ENCODE assay signal across 8 cellular contexts in the genomic region with DNA sequence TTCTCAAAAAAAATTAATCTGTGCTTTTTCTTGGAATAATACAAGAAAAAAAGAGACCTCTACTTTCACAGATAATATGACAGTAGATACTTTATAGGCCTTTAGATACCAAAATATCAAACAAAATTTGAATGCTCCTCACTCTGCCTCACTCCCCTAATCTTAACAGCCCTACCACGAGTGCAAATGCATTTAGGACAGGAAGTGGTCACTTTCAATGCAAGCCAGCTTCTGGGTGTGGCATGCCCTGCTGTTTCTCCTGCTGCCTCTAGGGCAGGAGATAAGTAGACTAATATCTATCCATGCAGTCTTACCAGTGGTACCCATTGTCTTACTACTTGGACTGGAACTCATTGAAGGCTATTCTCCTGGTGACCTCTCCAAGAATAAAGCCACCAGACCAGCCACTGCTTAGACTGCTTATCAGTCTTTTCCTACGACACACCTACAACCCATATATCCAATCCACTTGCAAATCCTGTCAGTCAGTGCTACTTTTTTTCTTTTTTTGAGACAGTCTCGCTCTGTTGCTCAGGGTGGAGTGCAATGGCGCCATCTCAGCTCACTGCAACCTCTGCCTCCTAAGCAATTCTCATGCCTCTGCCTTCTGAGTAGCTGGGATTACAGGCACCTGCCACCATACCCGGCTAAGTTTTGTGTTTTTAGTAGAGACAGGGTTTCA. TPM values are rescaled to one million over a fixed set of nuclear protein-coding genes. Genes with fewer than 3 reads are reported as not detected.
DNase-seq lines count a peak whose midpoint lies in the region; ATAC-seq and TF ChIP-seq lines count a peak whose summit lies in the region.

No MANE protein-coding gene starts in this region.

- 61 to 67% methylated on average over 5 of the region's 5 CpGs for WGBS in GM23248 (ENCODE audit: low coverage in 1 of 2, low lambda C conversion rate in 2 of 2, missing lambda C conversion rate in 2 of 2), 2 experiments

- in situ Hi-C loops in GM23248 (cut with MboI): no loop called here

- H3K9me3 ChIP-seq in GM23248 (ENCODE audit: low read depth) (no peaks in the 10 kb centered on the region), mucosa of descending colon (no peaks in the 10 kb centered on the region)

- DNase-seq in GM03348 (ENCODE audit: low spot score): peak; percentile 30
- peak; percentile 50 for DNase-seq in GM23248
- peak; percentile 48 for DNase-seq in Jurkat, Clone E6-1 (ENCODE audit: low read depth, low spot score)
- peak; percentile 15 for DNase-seq in activated CD4-positive, alpha-beta memory T cell treated with anti-CD3 and anti-CD28 coated beads for 36 hours
- DNase-seq in mucosa of descending colon: no peak
- DNase-seq in cerebellar cortex (ENCODE audit: low spot score): no peak
- DNase-seq in hippocampal formation (lab: John Stamatoyannopoulos, UW): no peak

- no peak overlapping the region for H3K27ac Mint-ChIP-seq in activated CD4-positive, alpha-beta memory T cell treated with anti-CD3 and anti-CD28 coated beads for 36 hours

- intact Hi-C loops in activated CD4-positive, alpha-beta memory T cell treated with anti-CD3 and anti-CD28 coated beads for 36 hours (cut with micrococcal nuclease): no loop called here
- intact Hi-C loops in mucosa of descending colon (cut with DNase I, micrococcal nuclease): no loop called here

- no peaks in the 10 kb centered on the region for H3K36me3 ChIP-seq in GM23248 (ENCODE audit: low read depth)
- no peaks in the 10 kb centered on the region for H3K36me3 ChIP-seq in mucosa of descending colon (ENCODE audit: low read depth)

- no peaks in the 10 kb centered on the region for H4K20me1 ChIP-seq in GM23248 (ENCODE audit: insufficient read depth)

- no peaks in the 10 kb centered on the region for H3K9me3 Mint-ChIP-seq in activated CD4-positive, alpha-beta memory T cell treated with anti-CD3 and anti-CD28 coated beads for 36 hours

- no peaks in the 10 kb centered on the region for H3K36me3 Mint-ChIP-seq in activated CD4-positive, alpha-beta memory T cell treated with anti-CD3 and anti-CD28 coated beads for 36 hours

- TF ChIP-seq CTCF in 22Rv1 (IDR thresholded peaks at IDR 0.05) (peak; percentile 37), mucosa of descending colon (IDR thresholded peaks at IDR 0.05) (no peak)

- H3K9me2 ChIP-seq in GM23248 (ENCODE audit: insufficient read depth): no peaks in the 10 kb centered on the region

- H3K27me3 ChIP-seq in GM23248 (replicated peaks; ENCODE audit: insufficient read depth): peaks cover 21% of the 10 kb centered on the region

- no peaks in the 10 kb centered on the region for H3K27me3 Mint-ChIP-seq in activated CD4-positive, alpha-beta memory T cell treated with anti-CD3 and anti-CD28 coated beads for 36 hours

- peak; percentile 74 for ATAC-seq in mucosa of descending colon

- peaks cover 5% of the 10 kb centered on the region for H3K4me1 Mint-ChIP-seq in activated CD4-positive, alpha-beta memory T cell treated with anti-CD3 and anti-CD28 coated beads for 36 hours (ENCODE audit: low read depth)

- no peak overlapping the region for H3K9ac ChIP-seq in GM23248

- CTCF ChIA-PET in activated CD4-positive, alpha-beta memory T cell treated with anti-CD3 and anti-CD28 coated beads for 36 hours (lab: Charles Lee): interaction anchor here (0.6 kb wide), 1 partner anchor 96 kb away, joined by 3 read pairs; no protein-coding TSS in a partner anchor

- H3K4me3 ChIP-seq in GM23248 (no peak overlapping the region), mucosa of descending colon (no peak overlapping the region)
- H3K4me3 ChIP-seq in Jurkat, Clone E6-1 (ENCODE audit: low read length): no peak overlapping the region

- H3K4me3 Mint-ChIP-seq in activated CD4-positive, alpha-beta memory T cell treated with anti-CD3 and anti-CD28 coated beads for 36 hours: no peak overlapping the region

- no peaks in the 10 kb centered on the region for H3F3A ChIP-seq in GM23248 (ENCODE audit: insufficient read depth)

- no peak overlapping the region for H3K4me2 ChIP-seq in GM23248 (ENCODE audit: unreplicated experiment)

- H3K27ac ChIP-seq in 22Rv1 (no peak overlapping the region), GM23248 (no peak overlapping the region)

- H2AFZ ChIP-seq in GM23248: peak overlapping the region; percentile 41; the same call in 1 of the 2 replicates

- POLR2A ChIA-PET in activated CD4-positive, alpha-beta memory T cell treated with anti-CD3 and anti-CD28 coated beads for 36 hours (lab: Charles Lee): no interaction called here

- H3K4me1 ChIP-seq in GM23248 (ENCODE audit: insufficient read depth) (no peaks in the 10 kb centered on the region), mucosa of descending colon (ENCODE audit: low read depth) (no peaks in the 10 kb centered on the region)

- no peaks in the 10 kb centered on the region for H3K79me2 ChIP-seq in GM23248 (ENCODE audit: insufficient read depth)

RNA-seq across cellular contexts. Expression of gene FRRS1L, which starts 23.0 kb away (rescaled TPM):
- total RNA-seq in GM23248 (2014; rRNA removed; shearing (Covaris generic)): under 0.01 TPM in 1 of 2 replicates, not detected in the other
- polyA plus RNA-seq in GM23248 (2016; fragmentation: Nextera tagmentation; extraction: Ambion mirVana): 0.20 TPM in 1 of 2 replicates, not detected in the other
- polyA plus RNA-seq in Jurkat, Clone E6-1 (2012; ENCODE audit: insufficient read depth, insufficient read length): not detected
- not detected for total RNA-seq in activated CD4-positive, alpha-beta memory T cell treated with anti-CD3 and anti-CD28 coated beads for 36 hours
- total RNA-seq in mucosa of descending colon: 1 to 10 TPM in 1 of 3 donors, under 1 TPM in 2; 0.49 to 4.8 (median 0.96) TPM

RNA-seq across cellular contexts. Expression of gene TMEM245, which starts 24.3 kb away (rescaled TPM):
- 30.2 and 43.8 TPM in 2 replicates for total RNA-seq in GM23248 (2014; rRNA removed; shearing (Covaris generic))
- 20.7 and 20.8 TPM in 2 replicates for polyA plus RNA-seq in GM23248 (2016; fragmentation: Nextera tagmentation; extraction: Ambion mirVana)
- 27.6 TPM for polyA plus RNA-seq in Jurkat, Clone E6-1 (2012; ENCODE audit: insufficient read depth, insufficient read length)
- total RNA-seq in activated CD4-positive, alpha-beta memory T cell treated with anti-CD3 and anti-CD28 coated beads for 36 hours: 10 to 100 TPM; 23.0 TPM
- 10 to 100 TPM; 26.3 to 72.8 (median 33.6) TPM for total RNA-seq in mucosa of descending colon

Comparison
In these comparisons a context has a peak if more than half of its experiments do, and no peak if none do; other contexts are left out.
1. DNase-seq: peak in GM03348 (single experiment), GM23248 (single experiment), Jurkat, Clone E6-1 (single experiment) and activated CD4-positive, alpha-beta memory T cell treated with anti-CD3 and anti-CD28 coated beads for 36 hours (single experiment); none in mucosa of descending colon (0 of 3), cerebellar cortex (single experiment) and hippocampal formation (0 of 2).